In genomic region chr9:34047864-34048729, GRCh38 we compare ENCODE assay signal across 8 cellular contexts. TPM values are rescaled to one million over a fixed set of nuclear protein-coding genes. Genes with fewer than 3 reads are reported as not detected.
DNase-seq lines count a peak whose midpoint lies in the region; ATAC-seq and TF ChIP-seq lines count a peak whose summit lies in the region.

No MANE protein-coding gene starts in this region.

- no peaks in the 10 kb centered on the region for H3K36me3 ChIP-seq in BJ (ENCODE audit: control insufficient read depth, insufficient read depth, low read length)

- TF ChIP-seq CTCF in BJ (IDR thresholded peaks at IDR 0.05; ENCODE audit: insufficient read depth, low read depth, low read length) (no peak), RWPE1 (conservative IDR thresholded peaks at IDR 0.05; ENCODE audit: low read depth) (no peak), retinal pigment epithelial cell (conservative IDR thresholded peaks at IDR 0.05; ENCODE audit: low read depth, low read length) (no peak)

- POLR2A ChIA-PET in BJ (lab: Charles Lee) = interaction anchor here (0.5 kb wide), 1 partner anchor 27 kb away, joined by 4 read pairs; no protein-coding TSS in a partner anchor
- POLR2A ChIA-PET in RWPE1 (lab: Yijun Ruan, JAX; ENCODE audit: low non-redundant PET) = interaction anchor here (0.5 to 1.3 kb wide), 3 partner anchors 22 to 69 kb away, joined by 4 to 9 read pairs (median 4); no protein-coding TSS in a partner anchor

- no peaks in the 10 kb centered on the region for H3K27me3 ChIP-seq in BJ (ENCODE audit: control insufficient read depth, insufficient read depth, low read length)

- ATAC-seq in GM19372 (IDR thresholded peaks at IDR 0.05; ENCODE audit: low read depth, unreplicated experiment) (peak; percentile 27), HG03460 (IDR thresholded peaks at IDR 0.05; ENCODE audit: unreplicated experiment) (peak; percentile 30), left cardiac atrium (peak; percentile 6 to 56)

- H3K27ac ChIP-seq in RWPE1 = peak overlapping the region; percentile 96

- DNase-seq in BJ (ENCODE audit: low read depth) = no peak
- peak; percentile 69 for DNase-seq in RWPE1 (ENCODE audit: low spot score)
- peak; percentile 1 to 37 (median 30) for DNase-seq in activated naive CD4-positive, alpha-beta T cell (lab: John Stamatoyannopoulos, UW)
- peak; percentile 45 for DNase-seq in left cardiac atrium
- DNase-seq in retinal pigment epithelial cell (ENCODE audit: low read depth) = no peak
- no peak for DNase-seq in NCI-H2196 treated with DMSO at 0.1 percent for 48 hours (lab: John Stamatoyannopoulos, UW; ENCODE audit: unreplicated experiment)

- H3K4me3 ChIP-seq in BJ (ENCODE audit: low read depth, low read length) (peak overlapping the region; percentile 71), retinal pigment epithelial cell (ENCODE audit: low read length) (peak overlapping the region; percentile 95)

- CTCF ChIA-PET in BJ (lab: Yijun Ruan, JAX) = interaction anchor here (0.9 to 1.9 kb wide), 4 partner anchors 26 to 269 kb away, joined by 3 to 11 read pairs (median 4); no protein-coding TSS in a partner anchor
- CTCF ChIA-PET in RWPE1 (lab: Yijun Ruan, JAX) = interaction anchor here (1.2 to 1.8 kb wide), 3 partner anchors 19 to 205 kb away, joined by 3 to 12 read pairs (median 4); no protein-coding TSS in a partner anchor

- intact Hi-C loops in left cardiac atrium (cut with DNase I) = no loop called here

RNA-seq across cellular contexts. Expression of gene UBAP2, which starts 0.6 kb away (rescaled TPM):
- 11.6 and 18.9 TPM in 2 replicates for polyA plus RNA-seq in BJ (2011; rRNA removed)
- polyA minus RNA-seq in BJ (2011; rRNA and poly(A)+ RNA removed) = 18.2 and 23.3 TPM in 2 replicates
- 10 to 100 TPM; 21.7 to 23.0 TPM for total RNA-seq in left cardiac atrium

Comparison
In these comparisons a context has a peak if more than half of its experiments do, and no peak if none do; other contexts are left out.
1. DNase-seq: peak in RWPE1 (single experiment), activated naive CD4-positive, alpha-beta T cell (4 of 4) and left cardiac atrium (single experiment); none in BJ (single experiment), retinal pigment epithelial cell (single experiment) and NCI-H2196 treated with DMSO at 0.1 percent for 48 hours (single experiment).
2. Peak in every context shown above with its lines, with median percentiles within 50 percentile points of each other: ATAC-seq.